24 cellular contexts compared by ENCODE assay signal in genomic region chr14:105055736-105056302, GRCh38. TPM values are rescaled to one million over a fixed set of nuclear protein-coding genes. Genes with fewer than 3 reads are reported as not detected.
DNase-seq lines count a peak whose midpoint lies in the region; ATAC-seq lines count a peak whose summit lies in the region.
"Had no signal": no experiment of that assay in that cellular context is flagged by ENCODE, and none has a peak within 500 bp of the region (broad histone marks: within the 10 kb centered on the region; RNA-seq: fewer than 3 reads in every experiment).

No MANE protein-coding gene starts in this region.

- H4K8ac ChIP-seq in neuronal stem cell (ENCODE audit: low read depth, low read length): no peak overlapping the region

- H2AFZ ChIP-seq in Karpas-422 (ENCODE audit: low read length) (no peak overlapping the region), neuronal stem cell (ENCODE audit: low read length) (no peak overlapping the region)

- H3K79me1 ChIP-seq in neuronal stem cell (ENCODE audit: low read depth, low read length): no peaks in the 10 kb centered on the region

- no peak overlapping the region for H3K4me2 ChIP-seq in Karpas-422 (ENCODE audit: low read depth, low read length, poor library complexity, severe bottlenecking)
- peak overlapping the region; percentile 37 for H3K4me2 ChIP-seq in neuronal stem cell (ENCODE audit: insufficient read depth, low read length, poor library complexity, severe bottlenecking)

- ATAC-seq in GM18520 (IDR thresholded peaks at IDR 0.05; ENCODE audit: unreplicated experiment) (no peak), GM21717 (IDR thresholded peaks at IDR 0.05; ENCODE audit: unreplicated experiment) (no peak)
- ATAC-seq: body of pancreas, heart right ventricle, left lobe of liver, right cardiac atrium had no signal

- no peak overlapping the region for H2BK5ac ChIP-seq in neuronal stem cell (ENCODE audit: low read length)

- H3K36me3 ChIP-seq in Karpas-422 (ENCODE audit: insufficient read depth, low read length) (no peaks in the 10 kb centered on the region), iPS-15b (ENCODE audit: control insufficient read depth, insufficient read depth, low read length) (no peaks in the 10 kb centered on the region), neuronal stem cell (replicated peaks in 1 of 2; ENCODE audit: control insufficient read depth in 2 of 2, insufficient read depth in 2 of 2, low read length in 2 of 2) (no peaks in the 10 kb centered on the region)
- H3K36me3 ChIP-seq: adrenal gland, Peyer's patch had no signal

- no peaks in the 10 kb centered on the region for H4K20me1 ChIP-seq in Karpas-422 (ENCODE audit: insufficient read depth, low read depth, low read length)

- H3K18ac ChIP-seq in neuronal stem cell (ENCODE audit: low read length): peak overlapping the region; percentile 98

- no peaks in the 10 kb centered on the region for H3K27me3 Mint-ChIP-seq in activated naive CD4-positive, alpha-beta T cell treated with anti-CD3 and anti-CD28 coated beads, Interleukin-2, amount 50 U/mL, for 24 hours
- H3K27me3 Mint-ChIP-seq: activated CD4-positive, alpha-beta T cell treated with anti-CD3 and anti-CD28 coated beads, Interleukin-2, amount 10 ng/mL, durations not matched to agents 24 days and 14 days; CD4-positive, alpha-beta memory T cell; stimulated activated naive CD8-positive, alpha-beta T cell treated with anti-CD3 and anti-CD28 coated beads, Interleukin-15, Interleukin-2, amounts not matched to agents 100 ng/mL and 50 ng/mL, for 24 hours had no signal

- no peaks in the 10 kb centered on the region for H3K9me2 ChIP-seq in Karpas-422 (replicated peaks; ENCODE audit: insufficient read depth, low read length)

- H2BK12ac ChIP-seq in neuronal stem cell (ENCODE audit: low read length): peak overlapping the region; percentile 14

- no peak overlapping the region for H3K4me3 ChIP-seq in Karpas-422 (ENCODE audit: low read length)
- H3K4me3 ChIP-seq in iPS-15b (ENCODE audit: low read depth, low read length): peak overlapping the region; percentile 26
- peak overlapping the region in 1 of 2 donors; percentile 27 for H3K4me3 ChIP-seq in neuronal stem cell (ENCODE audit: low read length in 2 of 2)
- H3K4me3 ChIP-seq: adrenal gland, body of pancreas, heart right ventricle, Peyer's patch, testis had no signal

- H3K27ac ChIP-seq in Karpas-422 (ENCODE audit: low read length): no peak overlapping the region
- H3K27ac ChIP-seq in neuronal stem cell (replicated peaks; ENCODE audit: low read length): no peak overlapping the region
- H3K27ac ChIP-seq: adrenal gland, body of pancreas, heart right ventricle, Peyer's patch, testis had no signal

- H3K4me1 ChIP-seq in Karpas-422 (ENCODE audit: low read length) (peaks cover 3% of the 10 kb centered on the region), iPS-15b (ENCODE audit: control insufficient read depth, insufficient read depth, low read length) (no peaks in the 10 kb centered on the region), neuronal stem cell (ENCODE audit: control insufficient read depth in 2 of 2, insufficient read depth in 1 of 2, low read depth in 1 of 2, low read length in 2 of 2) (peaks cover 4 to 13% of the 10 kb centered on the region in 2 donors)
- H3K4me1 ChIP-seq: adrenal gland, testis had no signal

- no peak overlapping the region for H4K91ac ChIP-seq in neuronal stem cell (ENCODE audit: low read depth, low read length, poor library complexity)

- WGBS in neuronal stem cell (ENCODE audit: extremely low coverage in 2 of 2, insufficient read length in 2 of 2, insufficient replicate concordance in 1 of 2), 2 donors: no CpG with 5 or more reads among the region's 33 CpGs

- peak overlapping the region; percentile 83 for H2BK120ac ChIP-seq in neuronal stem cell (ENCODE audit: low read depth, low read length)

- H3K27me3 ChIP-seq in Karpas-422 (ENCODE audit: low read length): no peaks in the 10 kb centered on the region
- H3K27me3 ChIP-seq in iPS-15b (ENCODE audit: control insufficient read depth, insufficient read depth, low read length): peaks cover 9% of the 10 kb centered on the region
- H3K27me3 ChIP-seq in neuronal stem cell (ENCODE audit: control insufficient read depth in 3 of 3, insufficient read depth in 3 of 3, low read depth in 1 of 3, low read length in 3 of 3): peaks cover 4 to 53% (median 18%) of the 10 kb centered on the region in 3 experiments
- H3K27me3 ChIP-seq: body of pancreas, Peyer's patch, testis had no signal

- peaks cover 14% of the 10 kb centered on the region for H3K36me3 Mint-ChIP-seq in activated naive CD4-positive, alpha-beta T cell treated with anti-CD3 and anti-CD28 coated beads, Interleukin-2, amount 50 U/mL, for 24 hours

- no peaks in the 10 kb centered on the region for H3K9me3 Mint-ChIP-seq in activated naive CD4-positive, alpha-beta T cell treated with anti-CD3 and anti-CD28 coated beads, Interleukin-2, amount 50 U/mL, for 24 hours
- H3K9me3 Mint-ChIP-seq: activated CD4-positive, alpha-beta T cell treated with anti-CD3 and anti-CD28 coated beads, Interleukin-2, amount 10 ng/mL, durations not matched to agents 24 days and 14 days; CD4-positive, alpha-beta memory T cell; neural crest cell; stimulated activated naive CD8-positive, alpha-beta T cell treated with anti-CD3 and anti-CD28 coated beads, Interleukin-15, Interleukin-2, amounts not matched to agents 100 ng/mL and 50 ng/mL, for 24 hours had no signal

- H3K79me2 ChIP-seq in Karpas-422 (ENCODE audit: low read length): no peaks in the 10 kb centered on the region

- peak overlapping the region; percentile 8 for H3K27ac Mint-ChIP-seq in activated naive CD4-positive, alpha-beta T cell treated with anti-CD3 and anti-CD28 coated beads, Interleukin-2, amount 50 U/mL, for 24 hours
- H3K27ac Mint-ChIP-seq: activated CD4-positive, alpha-beta T cell treated with anti-CD3 and anti-CD28 coated beads, Interleukin-2, amount 10 ng/mL, durations not matched to agents 24 days and 14 days; stimulated activated naive CD8-positive, alpha-beta T cell treated with anti-CD3 and anti-CD28 coated beads, Interleukin-15, Interleukin-2, amounts not matched to agents 100 ng/mL and 50 ng/mL, for 24 hours had no signal

- H3K4ac ChIP-seq in neuronal stem cell (ENCODE audit: low read length): peak overlapping the region; percentile 53

- H3K4me1 Mint-ChIP-seq in activated naive CD4-positive, alpha-beta T cell treated with anti-CD3 and anti-CD28 coated beads, Interleukin-2, amount 50 U/mL, for 24 hours: peaks cover 35% of the 10 kb centered on the region

- H2AK5ac ChIP-seq in neuronal stem cell (ENCODE audit: low read depth, low read length): peak overlapping the region; percentile 61

- H3K9me3 ChIP-seq in Karpas-422 (ENCODE audit: low read length): no peaks in the 10 kb centered on the region
- no peaks in the 10 kb centered on the region for H3K9me3 ChIP-seq in iPS-15b (ENCODE audit: control insufficient read depth, insufficient read depth, low read length)
- peaks cover 0 to 4% of the 10 kb centered on the region in 2 donors for H3K9me3 ChIP-seq in neuronal stem cell (replicated peaks in 1 of 2; ENCODE audit: control insufficient read depth in 2 of 2, insufficient read depth in 1 of 2, low read depth in 1 of 2, low read length in 2 of 2)
- H3K9me3 ChIP-seq: adrenal gland, body of pancreas, heart right ventricle, Peyer's patch, testis had no signal

- peak overlapping the region; percentile 71 for H3K14ac ChIP-seq in neuronal stem cell (ENCODE audit: low read length)

- H3K9ac ChIP-seq in Karpas-422 (ENCODE audit: low read length) (no peak overlapping the region), iPS-15b (ENCODE audit: low read depth, low read length) (no peak overlapping the region), neuronal stem cell (ENCODE audit: low read depth, low read length, poor library complexity) (peak overlapping the region; percentile 71)

- no peak overlapping the region for H3K4me3 Mint-ChIP-seq in activated naive CD4-positive, alpha-beta T cell treated with anti-CD3 and anti-CD28 coated beads, Interleukin-2, amount 50 U/mL, for 24 hours
- H3K4me3 Mint-ChIP-seq: activated CD4-positive, alpha-beta T cell treated with anti-CD3 and anti-CD28 coated beads, Interleukin-2, amount 10 ng/mL, durations not matched to agents 24 days and 14 days; neural crest cell; stimulated activated naive CD8-positive, alpha-beta T cell treated with anti-CD3 and anti-CD28 coated beads, Interleukin-15, Interleukin-2, amounts not matched to agents 100 ng/mL and 50 ng/mL, for 24 hours had no signal

- no peak for DNase-seq in activated naive CD4-positive, alpha-beta T cell treated with Interleukin-2 at 50 U/mL for 16 hours
- DNase-seq in Karpas-422 (peak; percentile 30), neuronal stem cell (ENCODE audit: low spot score) (no peak), NCI-H82 treated with DMSO at 0.1 percent for 48 hours (lab: John Stamatoyannopoulos, UW; ENCODE audit: unreplicated experiment) (no peak)
- DNase-seq: activated CD4-positive, alpha-beta T cell treated with anti-CD3 and anti-CD28 coated beads, Interleukin-2, amount 10 ng/mL, durations not matched to agents 24 days and 14 days; activated effector memory CD4-positive, alpha-beta T cell treated with anti-CD3 and anti-CD28 coated beads, Interleukin-2, amount 50 U/mL, for 16 hours; adrenal gland; body of pancreas; CD4-positive, alpha-beta memory T cell; cerebellar nuclear complex; heart right ventricle; NCI-H774; SHP77 treated with DMSO at 0.1 percent for 48 hours; stimulated activated CD4-positive, alpha-beta T cell treated with anti-CD3 and anti-CD28 coated beads, Interleukin-1b, Interleukin-23, amount 100 ng/mL, for 48 hours; testis had no signal

- peak overlapping the region; percentile 92 for H2BK15ac ChIP-seq in neuronal stem cell (ENCODE audit: low read length)

- H3K23ac ChIP-seq in neuronal stem cell (ENCODE audit: low read depth, low read length, poor library complexity): peak overlapping the region; percentile 85

RNA-seq across cellular contexts. Expression of gene GPR132, which starts 9.4 kb away (rescaled TPM):
- not detected in 2 replicates for total RNA-seq in Karpas-422 (2014; rRNA removed; shearing (Covaris generic); ENCODE audit: low replicate concordance)
- polyA plus RNA-seq in neuronal stem cell (2013, experiment 1 of 2): 0.13 TPM
- polyA plus RNA-seq in neuronal stem cell (2013, experiment 2 of 2): 0.08 TPM
- total RNA-seq: neural crest cell had no signal

RNA-seq across cellular contexts. Expression of gene CDCA4, which starts 34.9 kb away (rescaled TPM):
- total RNA-seq in Karpas-422 (2014; rRNA removed; shearing (Covaris generic); ENCODE audit: low replicate concordance): 25.2 and 33.5 TPM in 2 replicates
- 46.0 TPM for polyA plus RNA-seq in neuronal stem cell (2013, experiment 1 of 2)
- 45.5 TPM for polyA plus RNA-seq in neuronal stem cell (2013, experiment 2 of 2)
